ENCODE assay signal across 8 cellular contexts in the genomic region with DNA sequence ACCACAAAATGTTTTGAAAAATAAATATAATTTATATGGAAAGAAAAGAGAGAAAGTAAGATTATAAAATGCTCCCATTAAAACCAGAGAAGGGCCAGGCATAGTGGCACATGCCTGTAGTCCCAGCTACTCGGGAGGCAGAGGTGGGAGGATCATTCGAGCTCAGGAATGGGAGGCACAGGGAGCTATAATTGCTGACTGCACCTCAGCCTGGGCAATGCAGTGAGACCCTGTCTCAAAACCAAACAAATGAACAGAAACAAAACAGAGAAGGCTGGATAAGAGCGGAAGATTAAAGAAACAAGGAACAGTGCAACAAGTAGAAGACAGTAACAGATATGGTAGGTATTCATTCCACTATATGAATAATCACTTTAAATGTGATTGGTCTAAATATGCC.
"Had no signal": no experiment of that assay in that cellular context is flagged by ENCODE, and none has a peak within 500 bp of the region (broad histone marks: within the 10 kb centered on the region; RNA-seq: fewer than 3 reads in every experiment).

No MANE protein-coding gene starts in this region.

- DNase-seq: GDM1, GF-D8 had no signal

- ATAC-seq: GM12878 had no signal

- H3K4me3 ChIP-seq: GM12878 had no signal

- FAIRE-seq: G401.6, GM12878, GM12891, GM12892, GM18507, GM19239 had no signal
